In the genomic region with DNA sequence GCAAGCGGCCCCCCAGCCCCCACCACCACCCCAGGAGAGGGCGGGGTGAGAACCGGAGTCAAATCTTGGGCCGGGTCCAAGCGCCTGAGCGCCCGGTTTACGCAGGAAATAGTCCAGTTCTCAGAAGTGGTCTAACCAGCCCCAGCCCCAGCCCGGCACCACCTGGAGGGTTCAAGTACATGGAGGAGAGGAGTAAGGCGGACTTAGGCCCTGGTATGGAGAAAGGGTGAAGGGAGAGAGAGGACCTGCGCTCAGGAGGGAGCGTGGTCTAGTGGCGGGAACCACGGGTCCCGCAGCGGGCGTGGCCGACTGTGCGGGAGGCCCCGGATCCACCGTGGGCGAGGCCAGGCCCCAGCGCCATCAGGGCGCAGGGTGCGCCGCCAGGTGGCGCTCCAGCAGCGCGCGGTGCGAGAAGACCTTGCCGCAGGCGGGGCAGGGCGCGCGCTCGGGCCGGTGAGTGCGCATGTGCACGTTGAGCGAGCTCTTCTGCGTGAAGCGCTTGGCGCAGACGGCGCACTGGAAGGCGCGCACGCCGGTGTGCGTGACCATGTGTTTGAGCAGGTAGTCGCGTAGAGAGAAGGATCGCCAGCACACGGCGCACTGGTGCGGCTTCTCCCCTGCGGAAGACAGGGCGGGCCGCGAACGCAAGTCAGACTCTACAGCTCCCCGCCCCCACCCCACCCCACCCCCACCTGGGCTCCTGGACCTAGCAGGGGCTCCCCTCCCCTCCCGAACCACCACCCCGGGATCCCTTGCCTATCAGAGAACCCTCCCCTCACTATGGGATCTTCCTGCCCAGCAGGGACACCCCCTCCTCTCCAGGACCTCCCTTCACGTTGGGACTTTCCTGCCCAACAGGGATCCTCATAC, we compare ENCODE assay signal across 8 cellular contexts. TPM values are rescaled to one million over a fixed set of nuclear protein-coding genes. Genes with fewer than 3 reads are reported as not detected.
DNase-seq lines count a peak whose midpoint lies in the region; ATAC-seq and TF ChIP-seq lines count a peak whose summit lies in the region.

No MANE protein-coding gene starts in this region.

- H3K4me3 ChIP-seq in BLaER1 (peak overlapping the region; percentile 67), epithelial cell of proximal tubule (ENCODE audit: low read depth, low read length) (peak overlapping the region; percentile 66)

- TF ChIP-seq CTCF in epithelial cell of proximal tubule (conservative IDR thresholded peaks at IDR 0.05; ENCODE audit: low read depth, low read length), result peak; percentile 83

- H3K4me2 ChIP-seq in BLaER1, result peak overlapping the region; percentile 95

- H3K4me1 ChIP-seq in BLaER1, result peaks cover 63% of the 10 kb centered on the region

- DNase-seq in HPDE6-E6E7 (ENCODE audit: extremely low spot score) (peak; percentile 84), NOMO-1 treated with DMSO at 0.1 percent for 48 hours (lab: John Stamatoyannopoulos, UW; ENCODE audit: unreplicated experiment) (peak; percentile 89), activated T-cell treated with anti-CD3 and anti-CD28 coated beads for 4 hours (peak; percentile 90), epithelial cell of proximal tubule (ENCODE audit: low read depth) (peak; percentile 6), mucosa of gallbladder (ENCODE audit: low spot score) (peak; percentile 92)
- DNase-seq in stimulated activated CD8-positive, alpha-beta memory T cell treated with anti-CD3 and anti-CD28 coated beads, Interleukin-4, amount 100 ng/mL, for 1 hour (ENCODE audit: low read depth in 2 of 2, low spot score in 1 of 2), result peak; percentile 85 to 87

- H3K9ac ChIP-seq in BLaER1, result peak overlapping the region; percentile 82

- H3K9me3 ChIP-seq in BLaER1, result peaks cover under 1% of the 10 kb centered on the region; the same call in 1 of the 2 replicates

- ATAC-seq in GM19328 (IDR thresholded peaks at IDR 0.05; ENCODE audit: unreplicated experiment), result peak; percentile 78

- peaks cover 30% of the 10 kb centered on the region for H3K36me3 ChIP-seq in BLaER1

- H4K20me1 ChIP-seq in BLaER1, result peaks cover 28% of the 10 kb centered on the region

- no peaks in the 10 kb centered on the region for H3K27me3 ChIP-seq in BLaER1

- peak overlapping the region; percentile 80 for H3K27ac ChIP-seq in BLaER1

RNA-seq across cellular contexts. Expression of a gene that starts 2.1 kb away (rescaled TPM):
- total RNA-seq in epithelial cell of proximal tubule (14.8 and 15.8 TPM in 2 replicates), mucosa of gallbladder (7.9 TPM)

RNA-seq across cellular contexts. Expression of a gene that starts 5.7 kb away (rescaled TPM):
- total RNA-seq in epithelial cell of proximal tubule (18.2 and 23.7 TPM in 2 replicates), mucosa of gallbladder (22.8 TPM)

RNA-seq across cellular contexts. Expression of a gene that starts 29.9 kb away (rescaled TPM):
- total RNA-seq in epithelial cell of proximal tubule, result 454 and 661 TPM in 2 replicates
- 286 TPM for total RNA-seq in mucosa of gallbladder

RNA-seq across cellular contexts. Expression of a gene that starts 37.8 kb away (rescaled TPM):
- total RNA-seq in epithelial cell of proximal tubule (8.6 and 9.7 TPM in 2 replicates), mucosa of gallbladder (19.4 TPM)

RNA-seq across cellular contexts. Expression of a gene that starts 41.0 kb away (rescaled TPM):
- 70.1 and 137 TPM in 2 replicates for total RNA-seq in epithelial cell of proximal tubule
- total RNA-seq in mucosa of gallbladder, result 154 TPM

Comparison
In these comparisons a context has a peak if more than half of its experiments do, and no peak if none do; other contexts are left out.
1. Peak in every context shown above with its lines: DNase-seq, ATAC-seq, H3K4me3 ChIP-seq and H3K27ac ChIP-seq.
2. DNase-seq: peak in every context shown above with its lines; median percentile 92 in mucosa of gallbladder; 90 in activated T-cell treated with anti-CD3 and anti-CD28 coated beads for 4 hours; 89 in NOMO-1 treated with DMSO at 0.1 percent for 48 hours; 86 in stimulated activated CD8-positive, alpha-beta memory T cell treated with anti-CD3 and anti-CD28 coated beads, Interleukin-4, amount 100 ng/mL, for 1 hour; 84 in HPDE6-E6E7; 6 in epithelial cell of proximal tubule.